In genomic region chr6:16857969-16858592, GRCh38 we compare ENCODE assay signal across 1 cellular context.
A peak's percentile ranks its signal among the peaks of the same experiment; 100 is the strongest.
TF ChIP-seq lines count a peak whose summit lies in the region.

No MANE protein-coding gene starts in this region.

TF ChIP-seq in K562, 482 proteins besides CTCF, POLR2A, EP300 and RAD21 (continued from another document and continues in another):
- TF ChIP-seq, protein P1, sequence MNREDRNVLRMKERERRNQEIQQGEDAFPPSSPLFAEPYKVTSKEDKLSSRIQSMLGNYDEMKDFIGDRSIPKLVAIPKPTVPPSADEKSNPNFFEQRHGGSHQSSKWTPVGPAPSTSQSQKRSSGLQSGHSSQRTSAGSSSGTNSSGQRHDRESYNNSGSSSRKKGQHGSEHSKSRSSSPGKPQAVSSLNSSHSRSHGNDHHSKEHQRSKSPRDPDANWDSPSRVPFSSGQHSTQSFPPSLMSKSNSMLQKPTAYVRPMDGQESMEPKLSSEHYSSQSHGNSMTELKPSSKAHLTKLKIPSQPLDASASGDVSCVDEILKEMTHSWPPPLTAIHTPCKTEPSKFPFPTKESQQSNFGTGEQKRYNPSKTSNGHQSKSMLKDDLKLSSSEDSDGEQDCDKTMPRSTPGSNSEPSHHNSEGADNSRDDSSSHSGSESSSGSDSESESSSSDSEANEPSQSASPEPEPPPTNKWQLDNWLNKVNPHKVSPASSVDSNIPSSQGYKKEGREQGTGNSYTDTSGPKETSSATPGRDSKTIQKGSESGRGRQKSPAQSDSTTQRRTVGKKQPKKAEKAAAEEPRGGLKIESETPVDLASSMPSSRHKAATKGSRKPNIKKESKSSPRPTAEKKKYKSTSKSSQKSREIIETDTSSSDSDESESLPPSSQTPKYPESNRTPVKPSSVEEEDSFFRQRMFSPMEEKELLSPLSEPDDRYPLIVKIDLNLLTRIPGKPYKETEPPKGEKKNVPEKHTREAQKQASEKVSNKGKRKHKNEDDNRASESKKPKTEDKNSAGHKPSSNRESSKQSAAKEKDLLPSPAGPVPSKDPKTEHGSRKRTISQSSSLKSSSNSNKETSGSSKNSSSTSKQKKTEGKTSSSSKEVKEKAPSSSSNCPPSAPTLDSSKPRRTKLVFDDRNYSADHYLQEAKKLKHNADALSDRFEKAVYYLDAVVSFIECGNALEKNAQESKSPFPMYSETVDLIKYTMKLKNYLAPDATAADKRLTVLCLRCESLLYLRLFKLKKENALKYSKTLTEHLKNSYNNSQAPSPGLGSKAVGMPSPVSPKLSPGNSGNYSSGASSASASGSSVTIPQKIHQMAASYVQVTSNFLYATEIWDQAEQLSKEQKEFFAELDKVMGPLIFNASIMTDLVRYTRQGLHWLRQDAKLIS (CRISPR knock-in tag; IDR thresholded peaks at IDR 0.05), result no peak
- TF ChIP-seq MLLT1 (IDR thresholded peaks at IDR 0.05), result no peak
- no peak; the same call in 1 of the 2 replicates for TF ChIP-seq EGR1 (conservative IDR thresholded peaks at IDR 0.05)
- TF ChIP-seq ZNF263 (CRISPR knock-in tag; IDR thresholded peaks at IDR 0.05; ENCODE audit: borderline replicate concordance), result no peak
- TF ChIP-seq LARP7 (IDR thresholded peaks at IDR 0.05), result no peak
- no peak for TF ChIP-seq SIX5 (IDR thresholded peaks at IDR 0.05; ENCODE audit: borderline replicate concordance in 1 of 2, insufficient read depth in 1 of 2, low read depth in 1 of 2, low read length in 2 of 2)
- TF ChIP-seq ZNF639 (CRISPR knock-in tag; conservative IDR thresholded peaks at IDR 0.05 in 1 of 2, IDR thresholded peaks at IDR 0.05 in 1 of 2), result peak in 1 of 2 experiments; percentile 70; a peak in 2 of 4 replicates
- no peak for TF ChIP-seq TBP (optimal IDR thresholded peaks at IDR 0.05; ENCODE audit: low read depth, low read length)
- TF ChIP-seq, protein P2, sequence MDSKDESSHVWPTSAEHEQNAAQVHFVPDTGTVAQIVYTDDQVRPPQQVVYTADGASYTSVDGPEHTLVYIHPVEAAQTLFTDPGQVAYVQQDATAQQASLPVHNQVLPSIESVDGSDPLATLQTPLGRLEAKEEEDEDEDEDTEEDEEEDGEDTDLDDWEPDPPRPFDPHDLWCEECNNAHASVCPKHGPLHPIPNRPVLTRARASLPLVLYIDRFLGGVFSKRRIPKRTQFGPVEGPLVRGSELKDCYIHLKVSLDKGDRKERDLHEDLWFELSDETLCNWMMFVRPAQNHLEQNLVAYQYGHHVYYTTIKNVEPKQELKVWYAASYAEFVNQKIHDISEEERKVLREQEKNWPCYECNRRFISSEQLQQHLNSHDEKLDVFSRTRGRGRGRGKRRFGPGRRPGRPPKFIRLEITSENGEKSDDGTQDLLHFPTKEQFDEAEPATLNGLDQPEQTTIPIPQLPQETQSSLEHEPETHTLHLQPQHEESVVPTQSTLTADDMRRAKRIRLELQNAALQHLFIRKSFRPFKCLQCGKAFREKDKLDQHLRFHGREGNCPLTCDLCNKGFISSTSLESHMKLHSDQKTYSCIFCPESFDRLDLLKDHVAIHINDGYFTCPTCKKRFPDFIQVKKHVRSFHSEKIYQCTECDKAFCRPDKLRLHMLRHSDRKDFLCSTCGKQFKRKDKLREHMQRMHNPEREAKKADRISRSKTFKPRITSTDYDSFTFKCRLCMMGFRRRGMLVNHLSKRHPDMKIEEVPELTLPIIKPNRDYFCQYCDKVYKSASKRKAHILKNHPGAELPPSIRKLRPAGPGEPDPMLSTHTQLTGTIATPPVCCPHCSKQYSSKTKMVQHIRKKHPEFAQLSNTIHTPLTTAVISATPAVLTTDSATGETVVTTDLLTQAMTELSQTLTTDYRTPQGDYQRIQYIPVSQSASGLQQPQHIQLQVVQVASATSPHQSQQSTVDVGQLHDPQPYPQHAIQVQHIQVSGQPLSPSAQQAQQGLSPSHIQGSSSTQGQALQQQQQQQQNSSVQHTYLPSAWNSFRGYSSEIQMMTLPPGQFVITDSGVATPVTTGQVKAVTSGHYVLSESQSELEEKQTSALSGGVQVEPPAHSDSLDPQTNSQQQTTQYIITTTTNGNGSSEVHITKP (IDR thresholded peaks at IDR 0.05; ENCODE audit: partially characterized antibody), result no peak
- no peak for TF ChIP-seq KDM2B (CRISPR knock-in tag; IDR thresholded peaks at IDR 0.05)
- TF ChIP-seq CREB3L1 (IDR thresholded peaks at IDR 0.05; ENCODE audit: borderline replicate concordance, low read depth), result no peak
- TF ChIP-seq ZNF551 (CRISPR knock-in tag; IDR thresholded peaks at IDR 0.05), result no peak
- no peak for TF ChIP-seq ADNP (tag; IDR thresholded peaks at IDR 0.05)
- TF ChIP-seq SNIP1 (IDR thresholded peaks at IDR 0.05; ENCODE audit: low read depth), result no peak
- TF ChIP-seq ARID3A (IDR thresholded peaks at IDR 0.05; ENCODE audit: borderline replicate concordance, low read depth, low read length), result no peak
- TF ChIP-seq BCL6 (CRISPR knock-in tag; IDR thresholded peaks at IDR 0.05), result no peak
- TF ChIP-seq GATAD2B (IDR thresholded peaks at IDR 0.05; ENCODE audit: borderline replicate concordance), result no peak
- TF ChIP-seq ZNF408 (CRISPR knock-in tag; IDR thresholded peaks at IDR 0.05; ENCODE audit: low read depth), result no peak
- no peak for TF ChIP-seq NFIX (CRISPR knock-in tag; IDR thresholded peaks at IDR 0.05; ENCODE audit: low read depth)
- no peak for TF ChIP-seq ZNF316 (IDR thresholded peaks at IDR 0.05)
- peak; percentile 75; a peak in 3 of 4 replicates for TF ChIP-seq TRIM24 (IDR thresholded peaks at IDR 0.05)
- TF ChIP-seq ESRRB (CRISPR knock-in tag; IDR thresholded peaks at IDR 0.05; ENCODE audit: borderline replicate concordance), result no peak
- peak; percentile 65 for TF ChIP-seq CBFA2T2 (conservative IDR thresholded peaks at IDR 0.05)
- TF ChIP-seq ZBTB49 (CRISPR knock-in tag; IDR thresholded peaks at IDR 0.05; ENCODE audit: borderline replicate concordance), result no peak
- TF ChIP-seq COPS2 (conservative IDR thresholded peaks at IDR 0.05), result no peak
- TF ChIP-seq HMBOX1 (IDR thresholded peaks at IDR 0.05), result no peak
- TF ChIP-seq ETV5 (CRISPR knock-in tag; IDR thresholded peaks at IDR 0.05; ENCODE audit: low read depth), result no peak
- no peak for TF ChIP-seq KDM4B (IDR thresholded peaks at IDR 0.05; ENCODE audit: borderline replicate concordance in 2 of 2, low read depth in 1 of 2)
- peak; percentile 66; the same call in 1 of the 2 replicates for TF ChIP-seq SMARCA4 (IDR thresholded peaks at IDR 0.05)
- TF ChIP-seq EP400 (IDR thresholded peaks at IDR 0.05), result no peak
